1 cellular context compared by ENCODE assay signal in genomic region chr4:184066584-184067300, GRCh38.
TF ChIP-seq lines count a peak whose summit lies in the region.

No MANE protein-coding gene starts in this region.

TF ChIP-seq in liver, 16 proteins besides CTCF, POLR2A, EP300 and RAD21 (continued from another document):
- TF ChIP-seq MAX (IDR thresholded peaks at IDR 0.05) (peak; percentile 69), ATF3 (IDR thresholded peaks at IDR 0.05) (peak; percentile 12)
